ENCODE assay signal across 13 cellular contexts in genomic region chr12:106106892-106107291, GRCh38. TPM values are rescaled to one million over a fixed set of nuclear protein-coding genes. Genes with fewer than 3 reads are reported as not detected.
DNase-seq lines count a peak whose midpoint lies in the region; ATAC-seq, FAIRE-seq and TF ChIP-seq lines count a peak whose summit lies in the region.
"Had no signal": no experiment of that assay in that cellular context is flagged by ENCODE, and none has a peak within 500 bp of the region (broad histone marks: within the 10 kb centered on the region; RNA-seq: fewer than 3 reads in every experiment).

No MANE protein-coding gene starts in this region.

- no peak for TF ChIP-seq CTCF in endothelial cell of umbilical vein (IDR thresholded peaks at IDR 0.05; ENCODE audit: extremely low read depth in 1 of 2, insufficient read depth in 1 of 2, low read depth in 1 of 2, low read length in 2 of 2)
- no peak for TF ChIP-seq CTCF in nephron (IDR thresholded peaks at IDR 0.05; ENCODE audit: unreplicated experiment in 3 of 3)

- H3K36me3 Mint-ChIP-seq in nephron (ENCODE audit: low read depth), result peaks cover 12% of the 10 kb centered on the region
- H3K36me3 Mint-ChIP-seq: CD8-positive, alpha-beta memory T cell; naive B cell; T-cell had no signal

- H4K20me1 ChIP-seq in endothelial cell of umbilical vein (replicated peaks; ENCODE audit: control insufficient read depth, extremely low read depth, insufficient read depth, low read length), result peaks cover 9% of the 10 kb centered on the region

- no peaks in the 10 kb centered on the region for H3K27me3 Mint-ChIP-seq in nephron (ENCODE audit: low read depth)

- peaks cover 7% of the 10 kb centered on the region for H3K79me2 ChIP-seq in endothelial cell of umbilical vein (ENCODE audit: control insufficient read depth, insufficient read depth, low read length)

- no peaks in the 10 kb centered on the region for H3K27me3 ChIP-seq in endothelial cell of umbilical vein (ENCODE audit: control insufficient read depth in 2 of 2, insufficient read depth in 2 of 2, low read length in 2 of 2)
- H3K27me3 ChIP-seq: esophagus muscularis mucosa had no signal

- H3K36me3 ChIP-seq in endothelial cell of umbilical vein (ENCODE audit: control insufficient read depth in 2 of 2, extremely low read depth in 1 of 2, insufficient read depth in 2 of 2, low read length in 2 of 2), result peaks cover 4 to 17% of the 10 kb centered on the region in 2 experiments

- H3K9me1 ChIP-seq in endothelial cell of umbilical vein (replicated peaks; ENCODE audit: control insufficient read depth, extremely low read depth, insufficient read depth, low read length), result no peaks in the 10 kb centered on the region

- BruUV-seq in endothelial cell of umbilical vein (replicated peaks; lab: Mats Ljungman, UMichigan), result no TSS peak

- intact Hi-C loops in endothelial cell of umbilical vein (cut with micrococcal nuclease), result loop anchor here (1.0 kb wide), 1 partner anchor 11 kb away; no protein-coding TSS in a partner anchor

- no peak for ATAC-seq in GM19035 (IDR thresholded peaks at IDR 0.05; ENCODE audit: unreplicated experiment)
- ATAC-seq: activated T-cell treated with anti-CD3 and anti-CD28 coated beads, Interleukin-2, amount 50 U/mL, for 4 hours; T-cell had no signal

- peaks cover 69% of the 10 kb centered on the region for H3K4me1 Mint-ChIP-seq in nephron
- H3K4me1 Mint-ChIP-seq: CD8-positive, alpha-beta memory T cell; naive B cell; T-cell had no signal

- CTCF ChIA-PET in endothelial cell of umbilical vein (lab: Charles Lee), result interaction anchor here (1.0 to 4.6 kb wide), 9 partner anchors 10 to 686 kb away, joined by 4 to 26 read pairs (median 5); no protein-coding TSS in a partner anchor

- H3K4me1 ChIP-seq in endothelial cell of umbilical vein (ENCODE audit: control insufficient read depth, extremely low read depth, insufficient read depth, low read length), result peaks cover 28% of the 10 kb centered on the region

- no peak overlapping the region for H3K4me2 ChIP-seq in endothelial cell of umbilical vein (ENCODE audit: insufficient read depth, low read length)

- no peak overlapping the region for H3K27ac ChIP-seq in endothelial cell of umbilical vein (ENCODE audit: insufficient read depth, low read depth, low read length)
- H3K27ac ChIP-seq: esophagus muscularis mucosa had no signal

- no peak overlapping the region for H3K4me3 Mint-ChIP-seq in nephron
- H3K4me3 Mint-ChIP-seq: activated T-cell treated with anti-CD3 and anti-CD28 coated beads, Interleukin-2, amount 50 U/mL, for 4 hours; CD8-positive, alpha-beta memory T cell; naive B cell; T-cell had no signal

- FAIRE-seq in endothelial cell of umbilical vein (lab: Jason Lieb, UNC), result peak; percentile 78

- H3K27ac Mint-ChIP-seq in nephron, result peak overlapping the region; percentile 83 to 95 (median 93)
- H3K27ac Mint-ChIP-seq: naive B cell, T-cell had no signal

- no peaks in the 10 kb centered on the region for H3K9me3 ChIP-seq in endothelial cell of umbilical vein (replicated peaks; ENCODE audit: control insufficient read depth, insufficient read depth, low read length)
- H3K9me3 ChIP-seq: esophagus muscularis mucosa had no signal

- H3K4me3 ChIP-seq in endothelial cell of umbilical vein (replicated peaks in 1 of 3; ENCODE audit: insufficient read depth in 1 of 3, low read depth in 1 of 3, low read length in 3 of 3), result no peak overlapping the region
- H3K4me3 ChIP-seq: esophagus muscularis mucosa had no signal

- dilution Hi-C loops in endothelial cell of umbilical vein (cut with MboI; ENCODE audit: extremely low pct_ligation_motif_present, low sequenced_read_pairs), result no loop called here

- POLR2A ChIA-PET in endothelial cell of umbilical vein (lab: Charles Lee), result no interaction called here

- DNase-seq in ELF-1 (ENCODE audit: low read depth, low spot score) (peak; percentile 82), RPMI7951 (ENCODE audit: low read depth) (peak; percentile 86), endothelial cell of umbilical vein (ENCODE audit: low read depth, low spot score) (peak; percentile 68), NCI-H748 (lab: John Stamatoyannopoulos, UW; ENCODE audit: unreplicated experiment) (no peak), NCI-H2227 (lab: John Stamatoyannopoulos, UW; ENCODE audit: unreplicated experiment) (no peak), OCI-M1 (lab: John Stamatoyannopoulos, UW) (no peak)
- DNase-seq: activated T-cell treated with anti-CD3 and anti-CD28 coated beads, Interleukin-2, amount 50 U/mL, for 4 hours; CD8-positive, alpha-beta memory T cell; naive B cell; T-cell had no signal

- TF ChIP-seq POLR2A in endothelial cell of umbilical vein (IDR thresholded peaks at IDR 0.05; ENCODE audit: low read depth, low read length), result no peak

- H3K9ac ChIP-seq in endothelial cell of umbilical vein (replicated peaks; ENCODE audit: extremely low read depth, insufficient read depth, low read length), result no peak overlapping the region

- H2AFZ ChIP-seq in endothelial cell of umbilical vein (ENCODE audit: low read depth, low read length), result no peak overlapping the region

- H3K9me3 Mint-ChIP-seq in nephron, result no peaks in the 10 kb centered on the region
- H3K9me3 Mint-ChIP-seq: activated T-cell treated with anti-CD3 and anti-CD28 coated beads, Interleukin-2, amount 50 U/mL, for 4 hours had no signal

TF ChIP-seq in endothelial cell of umbilical vein, 7 proteins besides CTCF, POLR2A, EP300 and RAD21:
- TF ChIP-seq POLR2AphosphoS5 (IDR thresholded peaks at IDR 0.05; ENCODE audit: insufficient read depth, low read depth, low read length), result no peak
- TF ChIP-seq EZH2 (IDR thresholded peaks at IDR 0.05; ENCODE audit: borderline replicate concordance, low read depth, low read length, severe bottlenecking), result no peak
- no peak for TF ChIP-seq JUN (IDR thresholded peaks at IDR 0.05; ENCODE audit: borderline replicate concordance, insufficient read depth, insufficient read length, low read depth)
- TF ChIP-seq MYC (IDR thresholded peaks at IDR 0.05; ENCODE audit: low read depth, low read length), result no peak
- TF ChIP-seq GATA2 (IDR thresholded peaks at IDR 0.05; ENCODE audit: insufficient read depth, insufficient read length, low read depth, low read length), result no peak
- TF ChIP-seq FOS (IDR thresholded peaks at IDR 0.05; ENCODE audit: borderline replicate concordance, insufficient read depth, low read length), result no peak

RNA-seq across cellular contexts. Expression of gene NUAK1, which starts 31.9 kb away (rescaled TPM):
- 6.9 and 7.0 TPM in 2 replicates for total RNA-seq in RPMI7951 (2014; rRNA removed; shearing (Covaris generic))
- total RNA-seq in endothelial cell of umbilical vein, result 34.2 and 38.0 TPM in 2 replicates
- polyA plus RNA-seq in endothelial cell of umbilical vein, result 19.8 and 39.7 TPM in 2 replicates
- polyA plus RNA-seq in endothelial cell of umbilical vein (2011; cell fraction: cytosol; rRNA removed), result 23.1 and 23.6 TPM in 2 replicates
- 38.8 and 44.0 TPM in 2 replicates for polyA plus RNA-seq in endothelial cell of umbilical vein (2011; cell fraction: nucleus; rRNA removed)
- polyA plus RNA-seq in endothelial cell of umbilical vein (2012), result 12.1 and 16.3 TPM in 2 replicates
- 58.9 and 75.2 TPM in 2 replicates for polyA minus RNA-seq in endothelial cell of umbilical vein
- polyA minus RNA-seq in endothelial cell of umbilical vein (2011; cell fraction: cytosol; rRNA and poly(A)+ RNA removed), result 2.3 TPM
- 30.5 and 34.3 TPM in 2 replicates for polyA minus RNA-seq in endothelial cell of umbilical vein (2011; cell fraction: nucleus; rRNA and poly(A)+ RNA removed)
- total RNA-seq: CD8-positive, alpha-beta memory T cell had no signal

Comparison
In these comparisons a context has a peak if more than half of its experiments do, and no peak if none do; other contexts are left out.
1. DNase-seq: peak in ELF-1 (single experiment), RPMI7951 (single experiment) and endothelial cell of umbilical vein (single experiment); none in NCI-H748 (single experiment), NCI-H2227 (single experiment) and OCI-M1 (single experiment).